ENCODE assay signal across 13 cellular contexts in genomic region chr19:58395979-58396627, GRCh38. TPM values are rescaled to one million over a fixed set of nuclear protein-coding genes. Genes with fewer than 3 reads are reported as not detected.
DNase-seq lines count a peak whose midpoint lies in the region; ATAC-seq and TF ChIP-seq lines count a peak whose summit lies in the region.
"Had no signal": no experiment of that assay in that cellular context is flagged by ENCODE, and none has a peak within 500 bp of the region (broad histone marks: within the 10 kb centered on the region; RNA-seq: fewer than 3 reads in every experiment).

No MANE protein-coding gene starts in this region.

- no peak for TF ChIP-seq CTCF in C4-2B (conservative IDR thresholded peaks at IDR 0.05)
- no peak for TF ChIP-seq CTCF in HCT116 (IDR thresholded peaks at IDR 0.05 in 2 of 3, conservative IDR thresholded peaks at IDR 0.05 in 1 of 3; ENCODE audit: borderline replicate concordance in 1 of 3, insufficient read depth in 1 of 3, low read depth in 2 of 3, low read length in 2 of 3)
- no peak for TF ChIP-seq CTCF in choroid plexus epithelial cell (conservative IDR thresholded peaks at IDR 0.05; ENCODE audit: low read depth, low read length)

- H3K4me2 ChIP-seq in HCT116 (ENCODE audit: low read length) = peak overlapping the region; percentile 48
- peak overlapping the region; percentile 35 for H3K4me2 ChIP-seq in mesendoderm (ENCODE audit: low read length)

- H4K8ac ChIP-seq in mesendoderm (ENCODE audit: low read depth, low read length) = no peak overlapping the region

- no peaks in the 10 kb centered on the region for H3K27me3 ChIP-seq in HCT116 (ENCODE audit: insufficient read depth, low read length)
- H3K27me3 ChIP-seq in mesendoderm (ENCODE audit: insufficient read depth, low read length, poor library complexity) = no peaks in the 10 kb centered on the region

- H3K56ac ChIP-seq in mesendoderm (ENCODE audit: low read length) = peak overlapping the region; percentile 80

- H3K23ac ChIP-seq in mesendoderm (ENCODE audit: low read length) = peak overlapping the region; percentile 80

- no peaks in the 10 kb centered on the region for H3K9me2 ChIP-seq in HCT116 (ENCODE audit: insufficient read depth)

- CTCF ChIA-PET in HCT116 (lab: Charles Lee) = no interaction called here

- no peak for DNase-seq in HCT116 (ENCODE audit: low read depth, low spot score)
- peak; percentile 17 for DNase-seq in choroid plexus epithelial cell (ENCODE audit: low read depth)
- DNase-seq in mesendoderm = peak; percentile 49
- DNase-seq in DMS153 treated with DMSO at 0.1 percent for 48 hours (lab: John Stamatoyannopoulos, UW; ENCODE audit: unreplicated experiment) = no peak
- DNase-seq in DMS79 treated with DMSO at 0.1 percent for 48 hours (lab: John Stamatoyannopoulos, UW) = no peak
- DNase-seq in T1000 (lab: John Stamatoyannopoulos, UW) = no peak
- DNase-seq: CD4-positive, alpha-beta memory T cell; NCI-H2029; stimulated activated naive CD4-positive, alpha-beta T cell had no signal

- no peak overlapping the region for H2BK5ac ChIP-seq in mesendoderm (ENCODE audit: low read length)

- H2BK15ac ChIP-seq in mesendoderm (replicated peaks; ENCODE audit: low read depth) = no peak overlapping the region

- no peak overlapping the region for H2BK120ac ChIP-seq in mesendoderm (ENCODE audit: low read depth, low read length)

- intact Hi-C loops in HCT116 (cut with micrococcal nuclease) = no loop called here

- no peak for TF ChIP-seq RAD21 in HCT116 (IDR thresholded peaks at IDR 0.05; ENCODE audit: low read depth)

- peak overlapping the region; percentile 62 for H3K27ac ChIP-seq in C4-2B
- peak overlapping the region; percentile 36 for H3K27ac ChIP-seq in HCT116 (ENCODE audit: low read depth, low read length)
- H3K27ac ChIP-seq in mesendoderm (ENCODE audit: low read depth, low read length) = no peak overlapping the region

- H3K36me3 ChIP-seq in HCT116 (ENCODE audit: control insufficient read depth in 1 of 2, insufficient read depth in 2 of 2, low read length in 2 of 2) (peaks cover 16 to 40% of the 10 kb centered on the region in 2 experiments; a peak in 3 of 4 replicates), mesendoderm (ENCODE audit: control insufficient read depth, insufficient read depth, low read length) (peaks cover 15% of the 10 kb centered on the region)

- no peak overlapping the region for H4K5ac ChIP-seq in mesendoderm (ENCODE audit: low read length)

- ATAC-seq in HCT116 (peak; percentile 41; the same call in 1 of the 2 replicates), HG03139 (IDR thresholded peaks at IDR 0.05; ENCODE audit: unreplicated experiment) (no peak)

- peak overlapping the region; percentile 24 for H3K18ac ChIP-seq in mesendoderm (ENCODE audit: low read length)

- WGBS in mesendoderm (ENCODE audit: extremely low coverage, insufficient coverage, low lambda C conversion rate) = no CpG with 5 or more reads among the region's 75 CpGs

- RAD21 ChIA-PET in HCT116 (lab: Charles Lee; ENCODE audit: low non-redundant PET in 1 of 2, low total read pairs in 2 of 2, uncharacterized antibody in 2 of 2, unreplicated experiment in 2 of 2) = no interaction called here

- no TSS peak for BruUV-seq in HCT116 (replicated peaks; lab: Mats Ljungman, UMichigan)

- H2AK5ac ChIP-seq in mesendoderm (ENCODE audit: low read length) = no peak overlapping the region

- H3K4me1 ChIP-seq in HCT116 (ENCODE audit: control insufficient read depth in 1 of 2, insufficient read depth in 2 of 2, low read length in 2 of 2) = peaks cover 27 to 55% of the 10 kb centered on the region in 2 experiments
- H3K4me1 ChIP-seq in mesendoderm (ENCODE audit: control insufficient read depth, low read depth, low read length) = peaks cover 7% of the 10 kb centered on the region

- POLR2A ChIA-PET in HCT116 (lab: Charles Lee) = no interaction called here

- no peak overlapping the region for H3K9ac ChIP-seq in HCT116 (ENCODE audit: low read length)
- H3K9ac ChIP-seq in mesendoderm (ENCODE audit: low read length) = peak overlapping the region; percentile 67

- no peak overlapping the region for H3K4ac ChIP-seq in mesendoderm (ENCODE audit: low read depth, low read length)

- peaks cover 24% of the 10 kb centered on the region for H3K79me2 ChIP-seq in HCT116 (ENCODE audit: insufficient read depth, low read length)
- no peaks in the 10 kb centered on the region for H3K79me2 ChIP-seq in mesendoderm (ENCODE audit: control insufficient read depth, insufficient read depth, low read length)

- H3K79me1 ChIP-seq in mesendoderm (ENCODE audit: low read length) = no peaks in the 10 kb centered on the region

- H4K20me1 ChIP-seq in HCT116 (ENCODE audit: insufficient read depth) = peaks cover 20% of the 10 kb centered on the region; the same call in 1 of the 2 replicates

- no peak overlapping the region for H3K4me3 ChIP-seq in HCT116 (replicated peaks in 1 of 2; ENCODE audit: low read depth in 1 of 2, low read length in 2 of 2)
- peak overlapping the region; percentile 34 for H3K4me3 ChIP-seq in choroid plexus epithelial cell (ENCODE audit: low read depth, low read length)
- no peak overlapping the region for H3K4me3 ChIP-seq in mesendoderm (ENCODE audit: low read length)

- no peak for TF ChIP-seq POLR2A in HCT116 (IDR thresholded peaks at IDR 0.05; ENCODE audit: borderline replicate concordance, extremely low read depth, insufficient read depth, insufficient read length)

- H3K9me3 ChIP-seq in HCT116 (ENCODE audit: control insufficient read depth in 1 of 2, insufficient read depth in 1 of 2, low read depth in 1 of 2, low read length in 2 of 2) = no peaks in the 10 kb centered on the region

- H2AFZ ChIP-seq in HCT116 (ENCODE audit: low read depth, low read length, poor library complexity, severe bottlenecking) = no peak overlapping the region

TF ChIP-seq in HCT116, 20 proteins besides CTCF, POLR2A, EP300 and RAD21:
- TF ChIP-seq ATF3 (IDR thresholded peaks at IDR 0.05) (no peak), ZFX (IDR thresholded peaks at IDR 0.05) (no peak), ELF1 (IDR thresholded peaks at IDR 0.05; ENCODE audit: borderline replicate concordance, low read depth) (no peak), EGR1 (IDR thresholded peaks at IDR 0.05; ENCODE audit: low read depth) (no peak), TCF7L2 (IDR thresholded peaks at IDR 0.05; ENCODE audit: borderline replicate concordance, extremely low read depth, insufficient read depth, insufficient read length) (no peak), SIN3A (IDR thresholded peaks at IDR 0.05; ENCODE audit: low read depth) (no peak), JUND (IDR thresholded peaks at IDR 0.05) (no peak), EZH2phosphoT487 (IDR thresholded peaks at IDR 0.05; ENCODE audit: borderline replicate concordance) (no peak), CBX3 (IDR thresholded peaks at IDR 0.05; ENCODE audit: low read depth) (no peak), FOSL1 (IDR thresholded peaks at IDR 0.05; ENCODE audit: low read depth) (no peak), MAX (IDR thresholded peaks at IDR 0.05) (no peak), CEBPB (IDR thresholded peaks at IDR 0.05; ENCODE audit: low read depth) (no peak), POLR2AphosphoS5 (IDR thresholded peaks at IDR 0.05; ENCODE audit: low read depth, low read length) (no peak), SP1 (IDR thresholded peaks at IDR 0.05; ENCODE audit: low read depth) (no peak), SRF (IDR thresholded peaks at IDR 0.05; ENCODE audit: low read depth) (no peak), EZH2 (IDR thresholded peaks at IDR 0.05) (no peak)
TF ChIP-seq in HCT116: peak in this region for 0.

RNA-seq across cellular contexts. Expression of gene RNF225, which starts 0.6 kb away (rescaled TPM):
- 1.2 TPM for total RNA-seq in HCT116 (2021; ENCODE audit: unreplicated experiment)
- not detected in 2 replicates for polyA plus RNA-seq in HCT116 (2012)
- polyA plus RNA-seq in mesendoderm (2013, experiment 1 of 2) = 0.06 TPM
- 0.10 TPM for polyA plus RNA-seq in mesendoderm (2013, experiment 2 of 2)
- total RNA-seq: glomerular endothelial cell had no signal
- polyA plus RNA-seq: CD4-positive, alpha-beta memory T cell; IgD-negative memory B cell had no signal

RNA-seq across cellular contexts. Expression of gene RPS5, which starts 9.0 kb away (rescaled TPM):
- total RNA-seq in HCT116 (2021; ENCODE audit: unreplicated experiment) = 1,982 TPM
- polyA plus RNA-seq in HCT116 (2012) = 4,316 and 4,936 TPM in 2 replicates
- 1,257 TPM for polyA plus RNA-seq in mesendoderm (2013, experiment 1 of 2)
- 1,274 TPM for polyA plus RNA-seq in mesendoderm (2013, experiment 2 of 2)

RNA-seq across cellular contexts. Expression of gene ZNF584, which starts 12.3 kb away (rescaled TPM):
- 25.8 TPM for total RNA-seq in HCT116 (2021; ENCODE audit: unreplicated experiment)
- polyA plus RNA-seq in HCT116 (2012) = 13.1 and 13.5 TPM in 2 replicates
- polyA plus RNA-seq in mesendoderm (2013, experiment 1 of 2) = 2.0 TPM
- polyA plus RNA-seq in mesendoderm (2013, experiment 2 of 2) = 1.9 TPM

RNA-seq across cellular contexts. Expression of gene ZNF837, which starts 15.3 kb away (rescaled TPM):
- 3.2 TPM for total RNA-seq in HCT116 (2021; ENCODE audit: unreplicated experiment)
- polyA plus RNA-seq in HCT116 (2012) = 2.0 and 2.1 TPM in 2 replicates
- 1.7 TPM for polyA plus RNA-seq in mesendoderm (2013, experiment 1 of 2)
- 1.8 TPM for polyA plus RNA-seq in mesendoderm (2013, experiment 2 of 2)

RNA-seq across cellular contexts. Expression of gene ZNF497, which starts 33.6 kb away (rescaled TPM):
- 5.1 TPM for total RNA-seq in HCT116 (2021; ENCODE audit: unreplicated experiment)
- 2.1 and 2.2 TPM in 2 replicates for polyA plus RNA-seq in HCT116 (2012)
- polyA plus RNA-seq in mesendoderm (2013, experiment 1 of 2) = 0.46 TPM
- polyA plus RNA-seq in mesendoderm (2013, experiment 2 of 2) = 0.49 TPM

Comparison
In these comparisons a context has a peak if more than half of its experiments do, and no peak if none do; other contexts are left out.
1. DNase-seq: peak in choroid plexus epithelial cell (single experiment) and mesendoderm (single experiment); none in HCT116 (single experiment), DMS153 treated with DMSO at 0.1 percent for 48 hours (single experiment), DMS79 treated with DMSO at 0.1 percent for 48 hours (single experiment) and T1000 (single experiment).